Comparison of ENCODE assay signal across 16 cellular contexts in the genomic region with DNA sequence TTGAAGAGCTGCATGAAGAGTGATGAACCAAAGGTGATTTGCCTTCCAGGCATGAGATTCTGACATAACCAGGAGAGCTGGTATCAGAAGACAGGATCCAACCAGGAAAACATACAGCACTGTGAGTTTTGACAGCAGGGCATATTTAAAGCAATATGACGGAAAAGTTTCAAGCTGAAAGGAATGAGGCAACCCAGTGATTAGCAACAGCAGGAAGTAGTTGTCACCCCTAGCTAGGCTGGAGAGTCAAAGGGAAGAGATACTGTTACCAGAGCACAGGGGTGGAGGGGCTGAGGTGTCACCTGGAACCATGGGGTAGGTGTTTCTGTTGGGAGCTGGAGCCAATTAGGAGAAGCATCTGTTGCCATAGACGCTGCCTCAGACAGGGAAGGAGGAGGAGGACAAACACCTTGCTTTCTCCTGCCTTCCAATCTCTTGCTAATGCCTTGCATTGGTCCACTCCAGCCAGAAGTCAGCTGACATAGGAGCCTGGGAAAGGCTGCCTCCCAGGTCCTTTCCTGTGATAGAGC.
DNase-seq lines count a peak whose midpoint lies in the region; FAIRE-seq and TF ChIP-seq lines count a peak whose summit lies in the region.
"Had no signal": no experiment of that assay in that cellular context is flagged by ENCODE, and none has a peak within 500 bp of the region (broad histone marks: within the 10 kb centered on the region; RNA-seq: fewer than 3 reads in every experiment).

No MANE protein-coding gene starts in this region.

- no peak overlapping the region for H3K56ac ChIP-seq in mesendoderm (ENCODE audit: low read length)

- TF ChIP-seq CTCF in bronchial epithelial cell (IDR thresholded peaks at IDR 0.05; ENCODE audit: insufficient read depth, low read length, severe bottlenecking): no peak

- DNase-seq in H7: peak; percentile 22
- peak; percentile 92 for DNase-seq in NCI-H69 (lab: John Stamatoyannopoulos, UW)
- peak; percentile 12 for DNase-seq in bronchial epithelial cell (ENCODE audit: low read depth)
- peak; percentile 93 for DNase-seq in mesendoderm
- DNase-seq in dermis blood vessel endothelial cell: no peak
- DNase-seq in H4 (ENCODE audit: low spot score): no peak
- DNase-seq in activated T-cell treated with anti-CD3 and anti-CD28 coated beads for 4 hours: no peak
- DNase-seq: ACHN; AML-193; DMS153; NCI-H1105; NCI-H2029; NCI-H510A; NK-92 treated with Interleukin-12 subunit alpha and Interleukin-12 subunit beta, amount 100 ng/mL, for 24 hours; T-helper 1 cell had no signal

- no peak overlapping the region for H3K18ac ChIP-seq in mesendoderm (ENCODE audit: low read length)

- no peak overlapping the region for H3K27ac ChIP-seq in mesendoderm (ENCODE audit: low read depth, low read length)

- H3K27me3 ChIP-seq in H7 (ENCODE audit: control insufficient read depth, insufficient read depth, low read length): no peaks in the 10 kb centered on the region
- H3K27me3 ChIP-seq in bronchial epithelial cell (ENCODE audit: control insufficient read depth, insufficient read depth, low read length): no peaks in the 10 kb centered on the region
- no peaks in the 10 kb centered on the region for H3K27me3 ChIP-seq in mesendoderm (ENCODE audit: insufficient read depth, low read length, poor library complexity)

- H2BK15ac ChIP-seq in mesendoderm (replicated peaks; ENCODE audit: low read depth): no peak overlapping the region

- no peak overlapping the region for H2BK120ac ChIP-seq in mesendoderm (ENCODE audit: low read depth, low read length)

- no peaks in the 10 kb centered on the region for H3K79me2 ChIP-seq in mesendoderm (ENCODE audit: control insufficient read depth, insufficient read depth, low read length)

- WGBS in mesendoderm (ENCODE audit: extremely low coverage, insufficient coverage, low lambda C conversion rate): no CpG with 5 or more reads among the region's 2 CpGs

- no peaks in the 10 kb centered on the region for H3K79me1 ChIP-seq in mesendoderm (ENCODE audit: low read length)

- no peak overlapping the region for H2BK5ac ChIP-seq in mesendoderm (ENCODE audit: low read length)

- peak; percentile 32 for FAIRE-seq in bronchial epithelial cell (lab: Jason Lieb, UNC)
- FAIRE-seq: H54 had no signal

- H3K4me1 ChIP-seq in mesendoderm (ENCODE audit: control insufficient read depth, low read depth, low read length): peaks cover 3% of the 10 kb centered on the region

- H2AK5ac ChIP-seq in mesendoderm (ENCODE audit: low read length): no peak overlapping the region

- no peak overlapping the region for H3K9ac ChIP-seq in mesendoderm (ENCODE audit: low read length)

- no peak overlapping the region for H3K23ac ChIP-seq in mesendoderm (ENCODE audit: low read length)

- no peak overlapping the region for H3K4me2 ChIP-seq in mesendoderm (ENCODE audit: low read length)

- H4K8ac ChIP-seq in mesendoderm (ENCODE audit: low read depth, low read length): no peak overlapping the region

- H4K5ac ChIP-seq in mesendoderm (ENCODE audit: low read length): no peak overlapping the region

- H3K4me3 ChIP-seq in H7 (ENCODE audit: insufficient read depth, low read depth, low read length) (no peak overlapping the region), bronchial epithelial cell (ENCODE audit: low read depth, low read length) (no peak overlapping the region), mesendoderm (ENCODE audit: low read length) (no peak overlapping the region)

- H3K4ac ChIP-seq in mesendoderm (ENCODE audit: low read depth, low read length): no peak overlapping the region

- no peaks in the 10 kb centered on the region for H3K36me3 ChIP-seq in H7 (replicated peaks; ENCODE audit: control insufficient read depth, insufficient read depth, low read length)
- H3K36me3 ChIP-seq in bronchial epithelial cell (ENCODE audit: control insufficient read depth, insufficient read depth, low read length): no peaks in the 10 kb centered on the region
- H3K36me3 ChIP-seq in mesendoderm (ENCODE audit: control insufficient read depth, insufficient read depth, low read length): no peaks in the 10 kb centered on the region

Comparison
In these comparisons a context has a peak if more than half of its experiments do, and no peak if none do; other contexts are left out.
1. DNase-seq: peak in H7 (single experiment), NCI-H69 (single experiment), bronchial epithelial cell (single experiment) and mesendoderm (single experiment); none in dermis blood vessel endothelial cell (single experiment), H4 (single experiment) and activated T-cell treated with anti-CD3 and anti-CD28 coated beads for 4 hours (single experiment).